Comparison of ENCODE assay signal across 8 cellular contexts in genomic region chr13:91133941-91134772, GRCh38.
DNase-seq lines count a peak whose midpoint lies in the region; ATAC-seq lines count a peak whose summit lies in the region.

No MANE protein-coding gene starts in this region.

- no peak overlapping the region for H3K27ac Mint-ChIP-seq in activated T-cell treated with anti-CD3 and anti-CD28 coated beads, Interleukin-2, amount 50 U/mL, for 72 hours

- no peaks in the 10 kb centered on the region for H3K9me3 Mint-ChIP-seq in activated T-cell treated with anti-CD3 and anti-CD28 coated beads, Interleukin-2, amount 50 U/mL, for 72 hours

- H3K4me1 Mint-ChIP-seq in activated T-cell treated with anti-CD3 and anti-CD28 coated beads, Interleukin-2, amount 50 U/mL, for 72 hours (ENCODE audit: low read depth) = no peaks in the 10 kb centered on the region

- ATAC-seq in GM19328 (IDR thresholded peaks at IDR 0.05; ENCODE audit: unreplicated experiment) (peak; percentile 62), HG03175 (IDR thresholded peaks at IDR 0.05; ENCODE audit: unreplicated experiment) (peak; percentile 83)
- ATAC-seq in activated T-cell treated with anti-CD3 and anti-CD28 coated beads, Interleukin-2, amount 50 U/mL, for 72 hours (replicated peaks in 1 of 2) = peak; percentile 37 to 39

- no peaks in the 10 kb centered on the region for H3K27me3 Mint-ChIP-seq in activated T-cell treated with anti-CD3 and anti-CD28 coated beads, Interleukin-2, amount 50 U/mL, for 72 hours (ENCODE audit: low read depth)

- peak; percentile 65 for DNase-seq in DMS53 (lab: John Stamatoyannopoulos, UW)
- peak; percentile 28 for DNase-seq in NCI-H345 treated with DMSO at 0.1 percent for 48 hours (lab: John Stamatoyannopoulos, UW; ENCODE audit: unreplicated experiment)
- DNase-seq in activated T-cell treated with anti-CD3 and anti-CD28 coated beads, Interleukin-2, amount 50 U/mL, for 72 hours = peak; percentile 21 to 26
- peak; percentile 44 for DNase-seq in glomerular endothelial cell (ENCODE audit: extremely low read depth, low read depth, low spot score)
- peak; percentile 90 for DNase-seq in pons (ENCODE audit: low spot score)
- DNase-seq in GM19238 (ENCODE audit: insufficient read length, low spot score) = no peak

- H3K36me3 Mint-ChIP-seq in activated T-cell treated with anti-CD3 and anti-CD28 coated beads, Interleukin-2, amount 50 U/mL, for 72 hours (ENCODE audit: insufficient read depth in 2 of 2) = no peaks in the 10 kb centered on the region

- H3K4me3 Mint-ChIP-seq in activated T-cell treated with anti-CD3 and anti-CD28 coated beads, Interleukin-2, amount 50 U/mL, for 72 hours = no peak overlapping the region
